Comparison of ENCODE assay signal across 8 cellular contexts in the genomic region with DNA sequence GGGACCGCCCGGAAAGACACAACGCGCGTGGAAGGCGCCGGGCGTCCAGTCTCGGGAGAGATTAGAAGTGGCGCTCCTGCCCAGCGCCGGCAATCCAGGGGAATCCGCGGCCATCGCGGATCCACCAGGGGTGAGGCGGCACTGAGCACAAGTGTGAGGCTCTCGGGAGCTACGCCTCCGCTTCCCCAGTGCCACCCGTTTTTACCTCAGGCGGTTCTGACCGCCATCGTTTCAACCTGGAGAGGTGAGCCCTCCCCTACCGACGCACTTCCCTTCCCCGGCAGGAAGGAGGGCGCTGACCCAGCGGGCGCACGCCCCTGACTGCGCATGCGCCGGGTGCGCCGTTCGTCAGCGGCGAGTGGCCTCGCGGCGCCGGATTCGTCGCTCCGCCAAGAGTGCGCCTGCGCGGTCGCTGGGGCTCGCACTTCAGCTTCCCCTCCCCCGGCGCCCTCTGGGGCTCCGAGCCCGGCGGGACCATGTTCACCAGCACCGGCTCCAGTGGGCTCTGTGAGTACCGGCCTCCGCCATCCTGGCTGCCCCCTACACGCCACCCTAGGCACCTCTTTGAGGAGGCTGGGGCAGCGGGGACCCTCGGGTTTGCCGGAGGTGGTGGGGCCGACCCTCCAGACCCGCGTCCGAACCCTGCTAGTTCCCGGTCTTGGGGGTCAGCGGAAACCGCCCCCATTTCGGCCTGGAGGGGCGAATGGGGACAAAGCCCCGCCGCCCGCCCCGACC. TPM values are rescaled to one million over a fixed set of nuclear protein-coding genes. Genes with fewer than 3 reads are reported as not detected.
DNase-seq lines count a peak whose midpoint lies in the region; ATAC-seq and TF ChIP-seq lines count a peak whose summit lies in the region.

A gene with protein sequence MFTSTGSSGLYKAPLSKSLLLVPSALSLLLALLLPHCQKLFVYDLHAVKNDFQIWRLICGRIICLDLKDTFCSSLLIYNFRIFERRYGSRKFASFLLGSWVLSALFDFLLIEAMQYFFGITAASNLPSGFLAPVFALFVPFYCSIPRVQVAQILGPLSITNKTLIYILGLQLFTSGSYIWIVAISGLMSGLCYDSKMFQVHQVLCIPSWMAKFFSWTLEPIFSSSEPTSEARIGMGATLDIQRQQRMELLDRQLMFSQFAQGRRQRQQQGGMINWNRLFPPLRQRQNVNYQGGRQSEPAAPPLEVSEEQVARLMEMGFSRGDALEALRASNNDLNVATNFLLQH (plus strand): TSS at position 422 of the 735 bp plus-strand sequence. CDS start 55 bp downstream, at position 477.

- peak within 1 kb of the TSS; percentile 89 to 99 (median 96) for H3K27ac ChIP-seq in gastroesophageal sphincter
- H3K27ac ChIP-seq in suprapubic skin, result peak within 1 kb of the TSS; percentile 99

- H3K4me1 ChIP-seq in gastroesophageal sphincter (peaks cover 0 to 33% (median 0%) of the 10 kb centered on the region in 3 donors), suprapubic skin (peaks cover 55% of the 10 kb centered on the region)

- H3K4me3 ChIP-seq in gastroesophageal sphincter (peak within 1 kb of the TSS; percentile 65 to 75), suprapubic skin (peak within 1 kb of the TSS; percentile 99)

- no peaks in the 10 kb centered on the region for H3K9me3 ChIP-seq in gastroesophageal sphincter
- no peaks in the 10 kb centered on the region for H3K9me3 ChIP-seq in suprapubic skin

- H3K36me3 Mint-ChIP-seq in activated naive CD4-positive, alpha-beta T cell treated with anti-CD3 and anti-CD28 coated beads for 36 hours (ENCODE audit: low read depth), result peaks cover 15% of the 10 kb centered on the region

- intact Hi-C loops in activated naive CD4-positive, alpha-beta T cell treated with anti-CD3 and anti-CD28 coated beads for 36 hours (cut with micrococcal nuclease), result loop anchor here (1.0 to 5.0 kb wide), 11 partner anchors 58 to 407 kb away; a partner anchor contains a TSS

- H3K4me1 Mint-ChIP-seq in activated naive CD4-positive, alpha-beta T cell treated with anti-CD3 and anti-CD28 coated beads for 36 hours (ENCODE audit: low read depth), result peaks cover 60% of the 10 kb centered on the region

- no CpG with 5 or more reads among the region's 76 CpGs for WGBS in gastroesophageal sphincter (ENCODE audit: low coverage in 1 of 2), 2 donors
- WGBS in suprapubic skin, result 20% methylated on average over 1 of the region's 76 CpGs

- H3K4me3 Mint-ChIP-seq in activated naive CD4-positive, alpha-beta T cell treated with anti-CD3 and anti-CD28 coated beads for 36 hours, result peak within 1 kb of the TSS; percentile 91

- peak within 1 kb of the TSS; percentile 90 for H3K27ac Mint-ChIP-seq in activated naive CD4-positive, alpha-beta T cell treated with anti-CD3 and anti-CD28 coated beads for 36 hours

- peak in 2 of 4 experiments; percentile 21 to 28 for TF ChIP-seq CTCF in gastroesophageal sphincter (IDR thresholded peaks at IDR 0.05)
- TF ChIP-seq CTCF in suprapubic skin (IDR thresholded peaks at IDR 0.05), result peak in 1 of 2 donors; percentile 6

- H3K27me3 ChIP-seq in gastroesophageal sphincter, result no peaks in the 10 kb centered on the region
- H3K27me3 ChIP-seq in suprapubic skin, result no peaks in the 10 kb centered on the region

- peak; percentile 96 for ATAC-seq in gastroesophageal sphincter

- in situ Hi-C loops in SK-MEL-5 (cut with HindIII; ENCODE audit: low pct_unique_long_range_greater_than_20kb, low sequenced_read_pairs), result no loop called here

- DNase-seq in GM04503 (ENCODE audit: low read depth) (peak; percentile 70), HEK293T (ENCODE audit: extremely low spot score) (peak; percentile 97), MV-4-11 (lab: John Stamatoyannopoulos, UW) (peak; percentile 89), SK-MEL-5 (ENCODE audit: low read depth, low spot score) (peak; percentile 94), nucleus accumbens (lab: John Stamatoyannopoulos, UW) (peak in 55 of 56 donors; percentile 42 to 97 (median 88)), suprapubic skin (ENCODE audit: low spot score in 2 of 2) (peak; percentile 96)
- peak; percentile 95 for DNase-seq in activated naive CD4-positive, alpha-beta T cell treated with anti-CD3 and anti-CD28 coated beads for 36 hours

- TF ChIP-seq POLR2A in gastroesophageal sphincter (IDR thresholded peaks at IDR 0.05) (peak; percentile 90 to 93), suprapubic skin (IDR thresholded peaks at IDR 0.05) (peak; percentile 79 to 98)

- peaks cover 0 to under 1% of the 10 kb centered on the region in 2 donors for H3K36me3 ChIP-seq in gastroesophageal sphincter
- H3K36me3 ChIP-seq in suprapubic skin, result no peaks in the 10 kb centered on the region

- CTCF ChIA-PET in HEK293T (lab: Yijun Ruan, JAX), result interaction anchor here (1.1 kb wide), 1 partner anchor 24 kb away, joined by 5 read pairs; no protein-coding TSS in a partner anchor
- CTCF ChIA-PET in activated naive CD4-positive, alpha-beta T cell treated with anti-CD3 and anti-CD28 coated beads for 36 hours (lab: Charles Lee), result interaction anchor here (0.6 to 12.4 kb wide), 12 partner anchors 13 to 236 kb away, joined by 3 to 163 read pairs (median 6); a partner anchor contains a TSS

- H3K9me3 Mint-ChIP-seq in activated naive CD4-positive, alpha-beta T cell treated with anti-CD3 and anti-CD28 coated beads for 36 hours, result no peaks in the 10 kb centered on the region

- POLR2A ChIA-PET in HEK293T (lab: Yijun Ruan, JAX), result interaction anchor here (0.6 to 2.7 kb wide), 17 partner anchors 8 to 298 kb away, joined by 3 to 12 read pairs (median 5); a partner anchor contains a TSS

- H3K27me3 Mint-ChIP-seq in activated naive CD4-positive, alpha-beta T cell treated with anti-CD3 and anti-CD28 coated beads for 36 hours (ENCODE audit: low read depth), result no peaks in the 10 kb centered on the region

- TF ChIP-seq EP300 in gastroesophageal sphincter (IDR thresholded peaks at IDR 0.05) (no peak), suprapubic skin (IDR thresholded peaks at IDR 0.05) (no peak)

TF ChIP-seq in HEK293T, 16 proteins besides CTCF, POLR2A, EP300 and RAD21:
- TF ChIP-seq ARNT (IDR thresholded peaks at IDR 0.05) (no peak), CTBP1 (IDR thresholded peaks at IDR 0.05; ENCODE audit: borderline replicate concordance) (peak; percentile 39; the same call in 1 of the 2 replicates), NFRKB (IDR thresholded peaks at IDR 0.05) (peak; percentile 56; the same call in 1 of the 2 replicates), BHLHE40 (IDR thresholded peaks at IDR 0.05; ENCODE audit: borderline replicate concordance) (no peak), HDGF (IDR thresholded peaks at IDR 0.05; ENCODE audit: borderline replicate concordance) (no peak), L3MBTL2 (conservative IDR thresholded peaks at IDR 0.05) (peak; percentile 40; the same call in 1 of the 2 replicates), ELF4 (IDR thresholded peaks at IDR 0.05) (peak; percentile 94)
- TF ChIP-seq, protein P1, sequence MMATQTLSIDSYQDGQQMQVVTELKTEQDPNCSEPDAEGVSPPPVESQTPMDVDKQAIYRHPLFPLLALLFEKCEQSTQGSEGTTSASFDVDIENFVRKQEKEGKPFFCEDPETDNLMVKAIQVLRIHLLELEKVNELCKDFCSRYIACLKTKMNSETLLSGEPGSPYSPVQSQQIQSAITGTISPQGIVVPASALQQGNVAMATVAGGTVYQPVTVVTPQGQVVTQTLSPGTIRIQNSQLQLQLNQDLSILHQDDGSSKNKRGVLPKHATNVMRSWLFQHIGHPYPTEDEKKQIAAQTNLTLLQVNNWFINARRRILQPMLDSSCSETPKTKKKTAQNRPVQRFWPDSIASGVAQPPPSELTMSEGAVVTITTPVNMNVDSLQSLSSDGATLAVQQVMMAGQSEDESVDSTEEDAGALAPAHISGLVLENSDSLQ (IDR thresholded peaks at IDR 0.05), result no peak

RNA-seq across cellular contexts. Expression of the gene that starts here (rescaled TPM):
- 59.5 and 70.2 TPM in 2 replicates for total RNA-seq in SK-MEL-5 (2014; rRNA removed; shearing (Covaris generic))
- 116 and 126 TPM in 2 replicates for polyA plus RNA-seq in SK-MEL-5 (2015; cell fraction: cytosol; rRNA removed)
- polyA plus RNA-seq in SK-MEL-5 (2015; cell fraction: nucleus; rRNA removed), result 23.4 and 33.3 TPM in 2 replicates
- 10 to 100 TPM; 43.4 to 44.9 TPM for total RNA-seq in activated naive CD4-positive, alpha-beta T cell treated with anti-CD3 and anti-CD28 coated beads for 36 hours
- 10 to 100 TPM; 45.0 to 59.6 (median 52.2) TPM for total RNA-seq in gastroesophageal sphincter
- total RNA-seq in suprapubic skin, result 100 to 1,000 TPM in 2 of 4 donors, 10 to 100 TPM in 2; 67.3 to 111 (median 93.8) TPM

Comparison
In these comparisons a context has a peak if more than half of its experiments do, and no peak if none do; other contexts are left out.
1. Peak in every context shown above with its lines: DNase-seq, ATAC-seq, H3K4me3 ChIP-seq and H3K27ac ChIP-seq.